ENCODE assay signal across 8 cellular contexts in genomic region chr14:20683896-20684661, GRCh38.
DNase-seq lines count a peak whose midpoint lies in the region; ATAC-seq and TF ChIP-seq lines count a peak whose summit lies in the region.

A gene with protein sequence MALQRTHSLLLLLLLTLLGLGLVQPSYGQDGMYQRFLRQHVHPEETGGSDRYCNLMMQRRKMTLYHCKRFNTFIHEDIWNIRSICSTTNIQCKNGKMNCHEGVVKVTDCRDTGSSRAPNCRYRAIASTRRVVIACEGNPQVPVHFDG (plus strand): TSS chr14:20684560. CDS start chr14:20699372, 14,812 bp downstream.

- CTCF ChIA-PET in HEK293T (lab: Yijun Ruan, JAX), result interaction anchor here (1.0 to 4.4 kb wide), 6 partner anchors 20 to 287 kb away, joined by 3 to 27 read pairs (median 6); no protein-coding TSS in a partner anchor

- POLR2A ChIA-PET in HEK293T (lab: Yijun Ruan, JAX), result interaction anchor here (0.5 to 6.9 kb wide), 21 partner anchors 8 to 351 kb away, joined by 3 to 104 read pairs (median 7); partner anchors contain the start of genes APEX1, CCNB1IP1, PARP2 and PIP4P1

- DNase-seq in GM03348 (ENCODE audit: low spot score), result peak; percentile 87
- peak; percentile 50 for DNase-seq in HEK293T (ENCODE audit: extremely low spot score)
- peak; percentile 15 for DNase-seq in NCI-H2107 (lab: John Stamatoyannopoulos, UW)
- DNase-seq in activated CD4-positive, alpha-beta T cell treated with anti-CD3 and anti-CD28 coated beads for 1 hour, result peak; percentile 73
- peak; percentile 86 for DNase-seq in cerebellar cortex (ENCODE audit: low spot score)
- DNase-seq in kidney glomerular epithelial cell (lab: John Stamatoyannopoulos, UW), result peak; percentile 77
- DNase-seq in stimulated activated CD4-positive, alpha-beta T cell treated with anti-CD3 and anti-CD28 coated beads, Interleukin-15, amount 100 ng/mL, for 1 hour (ENCODE audit: low read depth in 1 of 2, low spot score in 1 of 2), result peak; percentile 61 to 72

- no peak for ATAC-seq in HG03457 (IDR thresholded peaks at IDR 0.05; ENCODE audit: unreplicated experiment)

TF ChIP-seq in HEK293T, 16 proteins besides CTCF, POLR2A, EP300 and RAD21:
- TF ChIP-seq ARNT (IDR thresholded peaks at IDR 0.05) (no peak), CTBP1 (IDR thresholded peaks at IDR 0.05; ENCODE audit: borderline replicate concordance) (peak; percentile 21; the same call in 1 of the 2 replicates), NFRKB (IDR thresholded peaks at IDR 0.05) (no peak), TARDBP (IDR thresholded peaks at IDR 0.05) (peak; percentile 67; the same call in 1 of the 2 replicates), FOXA1 (IDR thresholded peaks at IDR 0.05) (no peak), ELF4 (IDR thresholded peaks at IDR 0.05) (no peak), FOXM1 (IDR thresholded peaks at IDR 0.05; ENCODE audit: borderline replicate concordance) (no peak; the same call in 1 of the 2 replicates), SUZ12 (IDR thresholded peaks at IDR 0.05) (no peak), LEF1 (IDR thresholded peaks at IDR 0.05; ENCODE audit: borderline replicate concordance) (no peak), HDGF (IDR thresholded peaks at IDR 0.05; ENCODE audit: borderline replicate concordance) (no peak), FOXK2 (IDR thresholded peaks at IDR 0.05) (no peak), SP1 (IDR thresholded peaks at IDR 0.05) (no peak), ZNF384 (IDR thresholded peaks at IDR 0.05) (peak; percentile 85), L3MBTL2 (conservative IDR thresholded peaks at IDR 0.05) (peak; percentile 78), BHLHE40 (IDR thresholded peaks at IDR 0.05; ENCODE audit: borderline replicate concordance) (no peak)
- TF ChIP-seq, protein P1, sequence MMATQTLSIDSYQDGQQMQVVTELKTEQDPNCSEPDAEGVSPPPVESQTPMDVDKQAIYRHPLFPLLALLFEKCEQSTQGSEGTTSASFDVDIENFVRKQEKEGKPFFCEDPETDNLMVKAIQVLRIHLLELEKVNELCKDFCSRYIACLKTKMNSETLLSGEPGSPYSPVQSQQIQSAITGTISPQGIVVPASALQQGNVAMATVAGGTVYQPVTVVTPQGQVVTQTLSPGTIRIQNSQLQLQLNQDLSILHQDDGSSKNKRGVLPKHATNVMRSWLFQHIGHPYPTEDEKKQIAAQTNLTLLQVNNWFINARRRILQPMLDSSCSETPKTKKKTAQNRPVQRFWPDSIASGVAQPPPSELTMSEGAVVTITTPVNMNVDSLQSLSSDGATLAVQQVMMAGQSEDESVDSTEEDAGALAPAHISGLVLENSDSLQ (IDR thresholded peaks at IDR 0.05), result no peak

Comparison
In these comparisons a context has a peak if more than half of its experiments do, and no peak if none do; other contexts are left out.
1. DNase-seq: peak in every context shown above with its lines; median percentile 87 in GM03348; 86 in cerebellar cortex; 77 in kidney glomerular epithelial cell; 73 in activated CD4-positive, alpha-beta T cell treated with anti-CD3 and anti-CD28 coated beads for 1 hour; 66 in stimulated activated CD4-positive, alpha-beta T cell treated with anti-CD3 and anti-CD28 coated beads, Interleukin-15, amount 100 ng/mL, for 1 hour; 50 in HEK293T; 15 in NCI-H2107.